Comparison of ENCODE assay signal across 28 cellular contexts in genomic region chr12:111195316-111195715, GRCh38.
"Had no signal": no experiment of that assay in that cellular context is flagged by ENCODE, and none has a peak within 500 bp of the region (broad histone marks: within the 10 kb centered on the region; RNA-seq: fewer than 3 reads in every experiment).

No MANE protein-coding gene starts in this region.

- H3K27me3 ChIP-seq: neural progenitor cell, ovary, right lobe of liver, thyroid gland, upper lobe of left lung, vagina had no signal

- H3K27ac ChIP-seq: neural progenitor cell, ovary, parathyroid adenoma, psoas muscle, right lobe of liver, sigmoid colon, stomach, thoracic aorta, thyroid gland, tibial nerve, upper lobe of left lung, vagina had no signal

- H2AFZ ChIP-seq: neural progenitor cell, parathyroid adenoma had no signal

- H3K9me3 ChIP-seq: ovary, psoas muscle, right lobe of liver, sigmoid colon, stomach, thoracic aorta, thyroid gland, tibial nerve, upper lobe of left lung, vagina had no signal

- H3K4me1 ChIP-seq: parathyroid adenoma, psoas muscle, right lobe of liver, sigmoid colon, stomach, thyroid gland, tibial nerve, upper lobe of left lung, vagina had no signal

- H3K79me2 ChIP-seq: parathyroid adenoma had no signal

- H3K9me3 Mint-ChIP-seq: natural killer cell treated with Interleukin-12 subunit alpha and Interleukin-12 subunit beta and Interleukin-15 and Interleukin-18, amount 100 ng/mL, for 72 hours; neural progenitor cell; stimulated activated effector memory CD8-positive, alpha-beta T cell treated with anti-CD3 and anti-CD28 coated beads, Interleukin-12 subunit alpha, Interleukin-12 subunit beta, amount 100 ng/mL, for 72 hours; stimulated activated naive B cell treated with anti-CD40 and anti-IgM and Interleukin-4, amounts not matched to agents 10 μg/mL and 1 μg/mL and 100 μg/mL, for 72 hours; stimulated activated naive CD8-positive, alpha-beta T cell treated with anti-CD3 and anti-CD28 coated beads, Interleukin-15, Interleukin-2, amounts not matched to agents 100 ng/mL and 50 ng/mL, for 24 hours had no signal

- FAIRE-seq: small intestine, urothelium cell line had no signal

- H3K27me3 Mint-ChIP-seq: progenitor cell of endocrine pancreas had no signal

- H3K9ac ChIP-seq: neural progenitor cell, parathyroid adenoma had no signal

- H3K4me2 ChIP-seq: neural progenitor cell had no signal

- ATAC-seq: naive thymus-derived CD8-positive, alpha-beta T cell; natural killer cell treated with Interleukin-12 subunit alpha and Interleukin-12 subunit beta and Interleukin-15 and Interleukin-18, amount 100 ng/mL, for 72 hours; psoas muscle; right cardiac atrium; stimulated activated effector memory CD8-positive, alpha-beta T cell treated with anti-CD3 and anti-CD28 coated beads, Interleukin-12 subunit alpha, Interleukin-12 subunit beta, amount 100 ng/mL, for 72 hours; stimulated activated naive B cell treated with anti-CD40 and anti-IgM and Interleukin-4, amounts not matched to agents 10 μg/mL and 1 μg/mL and 100 μg/mL, for 72 hours had no signal

- DNase-seq: naive thymus-derived CD8-positive, alpha-beta T cell; occipital lobe; ovary; psoas muscle; right cardiac atrium; right lobe of liver; sigmoid colon; small intestine; stimulated activated CD4-positive, alpha-beta T cell treated with anti-CD3 and anti-CD28 coated beads, Interleukin-15, amount 100 ng/mL, for 24 hours; stimulated activated CD4-positive, alpha-beta T cell treated with anti-CD3 and anti-CD28 coated beads, Interleukin-2, amount 100 ng/mL, for 24 hours; stimulated activated CD4-positive, alpha-beta T cell treated with anti-CD3 and anti-CD28 coated beads, Interleukin-2, amount 100 ng/mL, for 48 hours; stimulated activated CD4-positive, alpha-beta T cell treated with anti-CD3 and anti-CD28 coated beads, Interleukin-4, amount 100 ng/mL, for 24 hours; stimulated activated naive B cell treated with anti-CD40 and anti-IgM and Interleukin-4, amounts not matched to agents 10 μg/mL and 1 μg/mL and 100 μg/mL, for 72 hours; stimulated activated naive CD4-positive, alpha-beta T cell treated with Interleukin-2 at 50 U/mL for 16 hours; stomach; thyroid gland; trophoblast cell; upper lobe of left lung had no signal

- H3K4me1 Mint-ChIP-seq: stimulated activated effector memory CD8-positive, alpha-beta T cell treated with anti-CD3 and anti-CD28 coated beads, Interleukin-12 subunit alpha, Interleukin-12 subunit beta, amount 100 ng/mL, for 72 hours; stimulated activated naive B cell treated with anti-CD40 and anti-IgM and Interleukin-4, amounts not matched to agents 10 μg/mL and 1 μg/mL and 100 μg/mL, for 72 hours had no signal

- H3K4me3 ChIP-seq: neural progenitor cell, ovary, psoas muscle, right lobe of liver, sigmoid colon, stomach, thoracic aorta, thyroid gland, tibial nerve, upper lobe of left lung, vagina had no signal

- H3K36me3 ChIP-seq: neural progenitor cell, ovary, right lobe of liver, sigmoid colon, stomach, thoracic aorta, thyroid gland, tibial nerve, upper lobe of left lung, vagina had no signal

- H3K36me3 Mint-ChIP-seq: naive thymus-derived CD8-positive, alpha-beta T cell; natural killer cell treated with Interleukin-12 subunit alpha and Interleukin-12 subunit beta and Interleukin-15 and Interleukin-18, amount 100 ng/mL, for 72 hours; neural progenitor cell; stimulated activated effector memory CD8-positive, alpha-beta T cell treated with anti-CD3 and anti-CD28 coated beads, Interleukin-12 subunit alpha, Interleukin-12 subunit beta, amount 100 ng/mL, for 72 hours; stimulated activated naive B cell treated with anti-CD40 and anti-IgM and Interleukin-4, amounts not matched to agents 10 μg/mL and 1 μg/mL and 100 μg/mL, for 72 hours had no signal

- H3K27ac Mint-ChIP-seq: natural killer cell treated with Interleukin-12 subunit alpha and Interleukin-12 subunit beta and Interleukin-15 and Interleukin-18, amount 100 ng/mL, for 72 hours; neural progenitor cell; progenitor cell of endocrine pancreas; stimulated activated effector memory CD8-positive, alpha-beta T cell treated with anti-CD3 and anti-CD28 coated beads, Interleukin-12 subunit alpha, Interleukin-12 subunit beta, amount 100 ng/mL, for 72 hours; stimulated activated naive B cell treated with anti-CD40 and anti-IgM and Interleukin-4, amounts not matched to agents 10 μg/mL and 1 μg/mL and 100 μg/mL, for 72 hours; stimulated activated naive CD8-positive, alpha-beta T cell treated with anti-CD3 and anti-CD28 coated beads, Interleukin-15, Interleukin-2, amounts not matched to agents 100 ng/mL and 50 ng/mL, for 24 hours had no signal

- H3K4me3 Mint-ChIP-seq: naive thymus-derived CD8-positive, alpha-beta T cell; natural killer cell treated with Interleukin-12 subunit alpha and Interleukin-12 subunit beta and Interleukin-15 and Interleukin-18, amount 100 ng/mL, for 72 hours; neural progenitor cell; stimulated activated effector memory CD8-positive, alpha-beta T cell treated with anti-CD3 and anti-CD28 coated beads, Interleukin-12 subunit alpha, Interleukin-12 subunit beta, amount 100 ng/mL, for 72 hours; stimulated activated naive B cell treated with anti-CD40 and anti-IgM and Interleukin-4, amounts not matched to agents 10 μg/mL and 1 μg/mL and 100 μg/mL, for 72 hours; stimulated activated naive CD8-positive, alpha-beta T cell treated with anti-CD3 and anti-CD28 coated beads, Interleukin-15, Interleukin-2, amounts not matched to agents 100 ng/mL and 50 ng/mL, for 24 hours had no signal
